In the genomic region with DNA sequence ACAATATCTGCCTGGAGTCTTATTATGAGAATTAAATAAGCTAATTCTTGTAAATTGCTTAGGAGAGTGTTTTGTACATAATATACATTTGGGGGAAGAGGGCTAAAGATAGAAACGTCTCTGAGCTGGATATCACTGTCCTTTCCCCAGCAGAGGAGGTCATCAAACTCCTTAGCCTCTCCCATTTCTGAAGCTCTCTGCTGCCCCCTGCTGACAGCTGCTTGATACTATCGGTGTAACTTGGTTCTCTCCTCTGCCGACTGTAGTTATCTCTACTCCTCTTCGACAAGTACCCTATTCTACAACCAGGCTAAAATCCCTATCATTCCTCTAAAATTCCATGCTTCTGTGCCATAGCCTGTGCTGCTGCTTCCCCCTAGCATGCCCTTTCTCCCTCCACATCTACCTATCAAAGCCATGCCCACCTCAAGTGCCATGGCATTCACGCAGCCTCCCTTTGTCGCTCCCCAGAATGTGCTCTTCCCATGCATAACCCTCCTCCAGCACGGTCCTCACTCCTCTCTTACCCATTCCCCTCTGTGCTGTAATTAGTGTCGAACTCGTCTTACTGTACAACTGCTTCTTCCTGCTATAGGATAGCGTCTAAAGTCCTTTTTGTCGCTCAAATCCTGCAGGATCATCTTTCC, we compare ENCODE assay signal across 8 cellular contexts.
A peak's percentile ranks its signal among the peaks of the same experiment; 100 is the strongest.
DNase-seq lines count a peak whose midpoint lies in the region; ATAC-seq and TF ChIP-seq lines count a peak whose summit lies in the region.

No MANE protein-coding gene starts in this region.

- DNase-seq in AG04449 (ENCODE audit: low read depth, low spot score) (peak; percentile 34), NCI-H2081 treated with DMSO at 0.1 percent for 48 hours (lab: John Stamatoyannopoulos, UW) (peak; percentile 5), UCSD-AML1 (lab: John Stamatoyannopoulos, UW; ENCODE audit: unreplicated experiment) (peak; percentile 73), brain pericyte (ENCODE audit: low read depth, low spot score) (peak; percentile 18), inferior parietal cortex (ENCODE audit: extremely low spot score) (peak; percentile 97)
- DNase-seq in stimulated activated CD4-positive, alpha-beta T cell treated with anti-CD3 and anti-CD28 coated beads, Interleukin-1b, Interleukin-23, amount 100 ng/mL, for 1 hour (ENCODE audit: low read depth in 2 of 2) = peak; percentile 44 to 70

- no peak overlapping the region for H3K4me3 ChIP-seq in AG04449 (ENCODE audit: low read depth, low read length)

- ATAC-seq in GM18520 (IDR thresholded peaks at IDR 0.05; ENCODE audit: unreplicated experiment) = peak; percentile 77
- ATAC-seq in HG03045 (IDR thresholded peaks at IDR 0.05; ENCODE audit: unreplicated experiment) = peak; percentile 92

- POLR2A ChIA-PET in AG04449 (lab: Yijun Ruan, JAX) = no interaction called here

- CTCF ChIA-PET in AG04449 (lab: Yijun Ruan, JAX) = interaction anchor here (0.7 to 4.4 kb wide), 29 partner anchors 10 to 1087 kb away, joined by 3 to 45 read pairs (median 4); no protein-coding TSS in a partner anchor

- TF ChIP-seq CTCF in AG04449 (IDR thresholded peaks at IDR 0.05; ENCODE audit: insufficient read depth, low read length, missing control alignments) = peak; percentile 82

Comparison
In these comparisons a context has a peak if more than half of its experiments do, and no peak if none do; other contexts are left out.
1. DNase-seq: peak in every context shown above with its lines; median percentile 97 in inferior parietal cortex; 73 in UCSD-AML1; 57 in stimulated activated CD4-positive, alpha-beta T cell treated with anti-CD3 and anti-CD28 coated beads, Interleukin-1b, Interleukin-23, amount 100 ng/mL, for 1 hour; 34 in AG04449; 18 in brain pericyte; 5 in NCI-H2081 treated with DMSO at 0.1 percent for 48 hours.